Comparison of ENCODE assay signal across 22 cellular contexts in genomic region chr12:106566771-106567170, GRCh38. TPM values are rescaled to one million over a fixed set of nuclear protein-coding genes. Genes with fewer than 3 reads are reported as not detected.
"Had no signal": no experiment of that assay in that cellular context is flagged by ENCODE, and none has a peak within 500 bp of the region (broad histone marks: within the 10 kb centered on the region; RNA-seq: fewer than 3 reads in every experiment).

No MANE protein-coding gene starts in this region.

- H3K4me3 ChIP-seq: body of pancreas, Peyer's patch had no signal

- H3K4me1 ChIP-seq: body of pancreas, Peyer's patch had no signal

- DNase-seq: activated CD4-positive, alpha-beta T cell treated with anti-CD3 and anti-CD28 coated beads for 48 hours; activated CD4-positive, alpha-beta T cell treated with anti-CD3 and anti-CD28 coated beads, Interleukin-2, amount 50 U/mL, for 4 hours; activated CD4-positive, CD25-positive, alpha-beta regulatory T cell treated with anti-CD3 and anti-CD28 coated beads, Interleukin-2, amount 50 U/mL, for 72 hours; activated CD8-positive, alpha-beta memory T cell treated with anti-CD3 and anti-CD28 coated beads, Interleukin-2, amount 50 U/mL, for 48 hours; activated CD8-positive, alpha-beta T cell treated with anti-CD3 and anti-CD28 coated beads, Interleukin-2, amount 10 ng/mL, durations not matched to agents 7 days and 5 days; activated naive CD4-positive, alpha-beta T cell; activated T-cell treated with anti-CD3 and anti-CD28 coated beads, Interleukin-2, amount 50 U/mL, for 1 hour; aorta; body of pancreas; central memory CD4-positive, alpha-beta T cell; NCI-H1092; NCI-H1417; NCI-H1930; NCI-H345; NCI-H510A; Peyer's patch; SHP77 treated with DMSO at 0.1 percent for 48 hours; T-helper 17 cell; T-helper 9 cell had no signal

- H3K36me3 ChIP-seq: Peyer's patch had no signal

- H3K9me3 ChIP-seq: body of pancreas, Peyer's patch had no signal

- H3K27me3 ChIP-seq: Peyer's patch had no signal

- H3K27ac ChIP-seq: body of pancreas, Peyer's patch had no signal

RNA-seq across cellular contexts. Expression of gene RFX4, which starts 16.0 kb away (rescaled TPM):
- total RNA-seq: activated CD8-positive, alpha-beta T cell treated with anti-CD3 and anti-CD28 coated beads, Interleukin-2, amount 10 ng/mL, durations not matched to agents 7 days and 5 days; aorta; body of pancreas; bronchial epithelial cell; chondrocyte; MCF 10A; Peyer's patch; T-helper 17 cell had no signal
